In the genomic region with DNA sequence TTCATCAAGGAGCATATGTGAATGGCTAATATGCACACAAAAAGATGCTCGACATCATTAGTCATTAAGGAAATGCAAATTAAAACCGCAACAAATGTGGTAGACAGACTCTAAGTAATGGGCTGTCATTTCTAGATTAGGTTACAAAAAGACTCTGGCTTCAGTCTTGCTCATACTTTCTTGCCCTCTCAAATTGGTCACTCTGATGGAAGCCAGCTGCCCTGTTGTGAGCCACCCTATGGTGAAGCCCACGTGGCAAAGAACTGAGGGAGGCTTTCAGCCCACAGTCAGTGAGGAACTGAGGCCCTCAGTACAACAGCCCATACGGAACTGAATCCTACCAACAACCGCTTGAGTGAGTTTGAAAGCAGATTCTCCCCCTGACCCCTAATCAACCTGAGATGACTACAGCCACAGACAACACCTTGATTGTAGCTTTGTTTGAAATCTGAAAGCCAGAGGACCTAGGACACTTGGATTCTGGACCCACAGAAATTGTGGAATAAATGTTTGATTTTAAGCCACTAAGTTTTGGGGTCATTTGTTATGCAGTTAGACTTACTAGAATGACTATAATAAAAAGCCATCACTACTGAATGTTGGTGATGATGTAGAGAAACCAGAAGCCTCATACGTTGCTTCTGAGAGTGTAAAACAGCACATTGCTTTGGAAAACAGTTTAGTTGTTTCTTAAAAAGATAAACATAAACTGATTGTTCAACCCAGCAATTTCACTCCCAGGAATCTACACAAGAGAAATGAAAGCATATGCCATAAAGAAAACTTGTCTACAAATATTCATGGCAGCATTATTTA, we compare ENCODE assay signal across 11 cellular contexts. TPM values are rescaled to one million over a fixed set of nuclear protein-coding genes. Genes with fewer than 3 reads are reported as not detected.
DNase-seq lines count a peak whose midpoint lies in the region; ATAC-seq, FAIRE-seq and TF ChIP-seq lines count a peak whose summit lies in the region.
"Had no signal": no experiment of that assay in that cellular context is flagged by ENCODE, and none has a peak within 500 bp of the region (broad histone marks: within the 10 kb centered on the region; RNA-seq: fewer than 3 reads in every experiment).

No MANE protein-coding gene starts in this region.

- no peaks in the 10 kb centered on the region for H3K27me3 Mint-ChIP-seq in effector memory CD8-positive, alpha-beta T cell

- DNase-seq in GM12892 (ENCODE audit: insufficient read length) (peak; percentile 32), HuH-7 (ENCODE audit: low spot score) (no peak), adrenal gland (no peak), H4 (ENCODE audit: low spot score) (no peak)
- DNase-seq in effector memory CD8-positive, alpha-beta T cell = no peak
- DNase-seq in effector memory CD4-positive, alpha-beta T cell = no peak
- DNase-seq: GOT3, stomach had no signal

- H3K36me3 Mint-ChIP-seq in effector memory CD8-positive, alpha-beta T cell (ENCODE audit: insufficient read depth) = no peaks in the 10 kb centered on the region

- no peaks in the 10 kb centered on the region for H3K4me1 ChIP-seq in effector memory CD4-positive, alpha-beta T cell (ENCODE audit: control insufficient read depth, insufficient read depth, low read length, poor library complexity, severe bottlenecking)
- H3K4me1 ChIP-seq in adrenal gland (replicated peaks in 1 of 2) = no peaks in the 10 kb centered on the region
- H3K4me1 ChIP-seq: stomach had no signal

- TF ChIP-seq POLR2A in GM12892 (IDR thresholded peaks at IDR 0.05; ENCODE audit: low read depth, low read length) (no peak), adrenal gland (IDR thresholded peaks at IDR 0.05) (no peak)

- no peak overlapping the region for H3K4me3 ChIP-seq in effector memory CD4-positive, alpha-beta T cell (ENCODE audit: insufficient read depth, low read depth, low read length, poor library complexity, severe bottlenecking)
- no peak overlapping the region for H3K4me3 ChIP-seq in adrenal gland
- H3K4me3 ChIP-seq: stomach had no signal

- peaks cover 7 to 15% of the 10 kb centered on the region in 2 donors for H3K4me1 Mint-ChIP-seq in effector memory CD8-positive, alpha-beta T cell (ENCODE audit: low read depth in 2 of 2)

- peak; percentile 98 for FAIRE-seq in GM12892 (lab: Jason Lieb, UNC)
- FAIRE-seq: colon had no signal

- TF ChIP-seq CTCF in adrenal gland (IDR thresholded peaks at IDR 0.05) = no peak

- intact Hi-C loops in adrenal gland (cut with DNase I) = no loop called here

- H3K27me3 ChIP-seq in effector memory CD4-positive, alpha-beta T cell (replicated peaks; ENCODE audit: control insufficient read depth, insufficient read depth, low read length, poor library complexity, severe bottlenecking) = no peaks in the 10 kb centered on the region
- no peaks in the 10 kb centered on the region for H3K27me3 ChIP-seq in adrenal gland
- H3K27me3 ChIP-seq: stomach had no signal

- ATAC-seq in GM19468 (IDR thresholded peaks at IDR 0.05; ENCODE audit: extremely low read depth, unreplicated experiment) (peak; percentile 96), HG03280 (IDR thresholded peaks at IDR 0.05; ENCODE audit: unreplicated experiment) (peak; percentile 98)
- peak; percentile 54 for ATAC-seq in effector memory CD8-positive, alpha-beta T cell (replicated peaks)

- 79 to 92% (median 88%) methylated on average over 5 to 6 of the region's 6 CpGs for WGBS in adrenal gland, 4 donors

- no peak overlapping the region for H3K27ac ChIP-seq in effector memory CD4-positive, alpha-beta T cell (ENCODE audit: insufficient read depth, low read length, poor library complexity, severe bottlenecking)
- no peak overlapping the region for H3K27ac ChIP-seq in adrenal gland
- H3K27ac ChIP-seq: stomach had no signal

- peak overlapping the region; percentile 44 to 85 for H3K27ac Mint-ChIP-seq in effector memory CD8-positive, alpha-beta T cell

- H3K9me3 Mint-ChIP-seq in effector memory CD8-positive, alpha-beta T cell = no peaks in the 10 kb centered on the region

- no peaks in the 10 kb centered on the region for H3K9me3 ChIP-seq in effector memory CD4-positive, alpha-beta T cell (ENCODE audit: control insufficient read depth, low read length)
- no peaks in the 10 kb centered on the region for H3K9me3 ChIP-seq in adrenal gland (replicated peaks in 1 of 3)
- H3K9me3 ChIP-seq: stomach had no signal

- no peak overlapping the region for H3K4me3 Mint-ChIP-seq in effector memory CD8-positive, alpha-beta T cell

- no peaks in the 10 kb centered on the region for H3K36me3 ChIP-seq in effector memory CD4-positive, alpha-beta T cell (ENCODE audit: control insufficient read depth, insufficient read depth, low read length)
- H3K36me3 ChIP-seq in adrenal gland (replicated peaks in 1 of 2) = no peaks in the 10 kb centered on the region

RNA-seq across cellular contexts. Expression of a gene that starts 45.7 kb away (rescaled TPM):
- polyA plus RNA-seq in GM12892 (2012; ENCODE audit: missing spikeins) = 2.6 TPM
- 1 to 10 TPM; 2.4 to 7.8 (median 6.3) TPM for total RNA-seq in adrenal gland
- polyA plus RNA-seq in adrenal gland = 1 to 10 TPM; 1.6 to 3.1 (median 1.7) TPM
- 3.6 and 4.7 TPM in 2 replicates for total RNA-seq in H4 (2014; rRNA removed; shearing (Covaris generic))

RNA-seq across cellular contexts. Expression of a gene that starts 55.3 kb away (rescaled TPM):
- polyA plus RNA-seq in GM12892 (2012; ENCODE audit: missing spikeins) = 0.19 TPM
- total RNA-seq in adrenal gland = 1 to 10 TPM in 5 of 8 donors, under 1 TPM in 3; 0.79 to 2.6 (median 1.6) TPM
- under 1 TPM; 0.64 to 0.77 (median 0.67) TPM for polyA plus RNA-seq in adrenal gland
- total RNA-seq in H4 (2014; rRNA removed; shearing (Covaris generic)) = 1.3 and 2.8 TPM in 2 replicates
